8 cellular contexts compared by ENCODE assay signal in the genomic region with DNA sequence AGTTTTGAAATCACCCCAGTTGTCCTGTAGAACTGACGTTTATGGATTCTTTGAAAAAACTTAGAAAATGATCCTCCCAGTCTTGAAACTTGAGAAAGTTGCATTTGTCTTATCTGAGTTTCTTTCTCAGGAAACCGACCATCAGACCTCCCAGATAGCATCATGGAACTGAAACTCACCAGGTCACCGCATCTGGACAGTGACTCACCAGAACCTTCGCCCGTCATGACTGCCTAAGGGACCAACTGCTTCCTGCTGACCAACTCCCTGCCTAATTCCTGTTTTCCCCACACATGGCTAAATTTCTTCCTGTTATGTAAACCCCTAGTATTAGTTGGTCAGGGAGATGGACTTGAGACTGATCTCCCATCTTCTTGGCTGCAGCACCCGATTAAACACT.
"Had no signal": no experiment of that assay in that cellular context is flagged by ENCODE, and none has a peak within 500 bp of the region (broad histone marks: within the 10 kb centered on the region; RNA-seq: fewer than 3 reads in every experiment).

No MANE protein-coding gene starts in this region.

- H3K9me3 ChIP-seq: HAP-1 had no signal

- H3K36me3 ChIP-seq: HAP-1 had no signal

- H3K4me3 ChIP-seq: GM23248, HAP-1 had no signal

- H3K4me1 ChIP-seq: HAP-1 had no signal

- H3K9ac ChIP-seq: GM23248, KMS-11 had no signal

- ATAC-seq: HCT116 had no signal

- H3K4me2 ChIP-seq: KMS-11 had no signal

- H2AFZ ChIP-seq: GM23248 had no signal

- H3K27ac ChIP-seq: GM23248, KMS-11 had no signal

- DNase-seq: GM23248, GOT3, H7, HFFc6, KBM-7 had no signal
